ENCODE assay signal across 15 cellular contexts in genomic region chr4:184806246-184806550, GRCh38. TPM values are rescaled to one million over a fixed set of nuclear protein-coding genes. Genes with fewer than 3 reads are reported as not detected.
A peak's percentile ranks its signal among the peaks of the same experiment; 100 is the strongest.
DNase-seq lines count a peak whose midpoint lies in the region; ATAC-seq, FAIRE-seq and TF ChIP-seq lines count a peak whose summit lies in the region.
"Had no signal": no experiment of that assay in that cellular context is flagged by ENCODE, and none has a peak within 500 bp of the region (broad histone marks: within the 10 kb centered on the region; RNA-seq: fewer than 3 reads in every experiment).

No MANE protein-coding gene starts in this region.

- DNase-seq in adipocyte (ENCODE audit: low read depth) (no peak), kidney (no peak), testis (no peak), nephron progenitor cell (no peak)
- no peak for DNase-seq in activated naive CD4-positive, alpha-beta T cell treated with anti-CD3 and anti-CD28 coated beads, Interleukin-2, amount 50 U/mL, for 72 hours (ENCODE audit: low spot score in 2 of 2)
- DNase-seq: activated CD4-positive, alpha-beta memory T cell treated with anti-CD3 and anti-CD28 coated beads, Interleukin-2, amount 10 ng/mL, durations not matched to agents 7 days and 5 days; NCI-H526 treated with DMSO at 0.1 percent for 48 hours; stimulated activated CD8-positive, alpha-beta memory T cell treated with anti-CD3 and anti-CD28 coated beads, Interleukin-4, amount 100 ng/mL, for 48 hours had no signal

- FAIRE-seq in kidney (lab: Jason Lieb, UNC), result no peak
- FAIRE-seq: astrocyte had no signal

- no peaks in the 10 kb centered on the region for H3K9me3 ChIP-seq in adipocyte (ENCODE audit: control insufficient read depth, low read length)
- no peaks in the 10 kb centered on the region for H3K9me3 ChIP-seq in kidney (ENCODE audit: control insufficient read depth in 1 of 2, low read length in 2 of 2)
- no peaks in the 10 kb centered on the region for H3K9me3 ChIP-seq in testis
- H3K9me3 ChIP-seq: BLaER1 had no signal

- H3K27me3 ChIP-seq in adipocyte (replicated peaks; ENCODE audit: control insufficient read depth, insufficient read depth, low read length) (no peaks in the 10 kb centered on the region), testis (no peaks in the 10 kb centered on the region)
- H3K27me3 ChIP-seq: BLaER1 had no signal

- H3K9me3 Mint-ChIP-seq in stimulated activated memory B cell treated with anti-CD40 and anti-IgM and Interleukin-4, amounts not matched to agents 10 μg/mL and 1 μg/mL and 100 μg/mL, for 72 hours, result no peaks in the 10 kb centered on the region
- no peaks in the 10 kb centered on the region for H3K9me3 Mint-ChIP-seq in activated naive CD4-positive, alpha-beta T cell treated with anti-CD3 and anti-CD28 coated beads, Interleukin-2, amount 50 U/mL, for 72 hours
- no peaks in the 10 kb centered on the region for H3K9me3 Mint-ChIP-seq in nephron progenitor cell
- H3K9me3 Mint-ChIP-seq: activated CD4-positive, alpha-beta memory T cell treated with anti-CD3 and anti-CD28 coated beads, Interleukin-2, amount 10 ng/mL, durations not matched to agents 7 days and 5 days; activated T-helper 2 cell treated with anti-CD3 and anti-CD28 coated beads, Interferon-gamma antibody, Interleukin-2, Interleukin-4, amounts not matched to agents 10 μg/mL and 5 μg/mL and 100 μg/mL, durations not matched to agents 14 hours and 24 hours and 36 hours had no signal

- H3K4me3 ChIP-seq in adipocyte (ENCODE audit: low read length) (no peak overlapping the region), kidney (ENCODE audit: low read length in 2 of 2) (peak overlapping the region; percentile 46 to 57), testis (no peak overlapping the region)
- H3K4me3 ChIP-seq: BLaER1 had no signal

- H3K27ac ChIP-seq in kidney (ENCODE audit: low read depth in 2 of 2, low read length in 2 of 2) (peak overlapping the region; percentile 82 to 94), testis (no peak overlapping the region)
- H3K27ac ChIP-seq: BLaER1 had no signal

- H3K4me1 Mint-ChIP-seq in stimulated activated memory B cell treated with anti-CD40 and anti-IgM and Interleukin-4, amounts not matched to agents 10 μg/mL and 1 μg/mL and 100 μg/mL, for 72 hours, result peaks cover 66% of the 10 kb centered on the region
- peaks cover 48% of the 10 kb centered on the region for H3K4me1 Mint-ChIP-seq in nephron progenitor cell

- no peaks in the 10 kb centered on the region for H3K27me3 Mint-ChIP-seq in stimulated activated memory B cell treated with anti-CD40 and anti-IgM and Interleukin-4, amounts not matched to agents 10 μg/mL and 1 μg/mL and 100 μg/mL, for 72 hours
- H3K27me3 Mint-ChIP-seq in nephron progenitor cell (ENCODE audit: low read depth, poor library complexity), result peaks cover 21% of the 10 kb centered on the region
- H3K27me3 Mint-ChIP-seq: activated CD4-positive, alpha-beta memory T cell treated with anti-CD3 and anti-CD28 coated beads, Interleukin-2, amount 10 ng/mL, durations not matched to agents 7 days and 5 days had no signal

- no peak overlapping the region for H3K4me3 Mint-ChIP-seq in stimulated activated memory B cell treated with anti-CD40 and anti-IgM and Interleukin-4, amounts not matched to agents 10 μg/mL and 1 μg/mL and 100 μg/mL, for 72 hours
- no peak overlapping the region for H3K4me3 Mint-ChIP-seq in nephron progenitor cell
- H3K4me3 Mint-ChIP-seq: activated CD4-positive, alpha-beta memory T cell treated with anti-CD3 and anti-CD28 coated beads, Interleukin-2, amount 10 ng/mL, durations not matched to agents 7 days and 5 days had no signal

- ATAC-seq in GM18502 (IDR thresholded peaks at IDR 0.05; ENCODE audit: poor library complexity, unreplicated experiment) (peak; percentile 5), GM18861 (IDR thresholded peaks at IDR 0.05; ENCODE audit: unreplicated experiment) (no peak)
- no peak for ATAC-seq in stimulated activated memory B cell treated with anti-CD40 and anti-IgM and Interleukin-4, amounts not matched to agents 10 μg/mL and 1 μg/mL and 100 μg/mL, for 72 hours
- ATAC-seq in activated naive CD4-positive, alpha-beta T cell treated with anti-CD3 and anti-CD28 coated beads, Interleukin-2, amount 50 U/mL, for 72 hours, result no peak

- H3K36me3 Mint-ChIP-seq in stimulated activated memory B cell treated with anti-CD40 and anti-IgM and Interleukin-4, amounts not matched to agents 10 μg/mL and 1 μg/mL and 100 μg/mL, for 72 hours, result peaks cover 24% of the 10 kb centered on the region
- peaks cover 0 to 10% of the 10 kb centered on the region in 2 donors for H3K36me3 Mint-ChIP-seq in activated naive CD4-positive, alpha-beta T cell treated with anti-CD3 and anti-CD28 coated beads, Interleukin-2, amount 50 U/mL, for 72 hours
- H3K36me3 Mint-ChIP-seq in nephron progenitor cell (ENCODE audit: low read depth), result no peaks in the 10 kb centered on the region

- peaks cover 39% of the 10 kb centered on the region for H3K36me3 ChIP-seq in adipocyte (ENCODE audit: control insufficient read depth, insufficient read depth, low read length, severe bottlenecking)
- H3K36me3 ChIP-seq in kidney (ENCODE audit: control insufficient read depth in 1 of 2, insufficient read depth in 2 of 2, low read length in 2 of 2), result peaks cover 0 to 5% of the 10 kb centered on the region in 2 donors
- H3K36me3 ChIP-seq in testis (ENCODE audit: low read depth, missing control alignments), result no peaks in the 10 kb centered on the region
- H3K36me3 ChIP-seq: BLaER1 had no signal

- TF ChIP-seq CTCF in kidney (IDR thresholded peaks at IDR 0.05; ENCODE audit: borderline replicate concordance, extremely low read depth, insufficient read depth), result no peak
- no peak for TF ChIP-seq CTCF in testis (IDR thresholded peaks at IDR 0.05)
- no peak for TF ChIP-seq CTCF in nephron progenitor cell (IDR thresholded peaks at IDR 0.05)

- peaks cover 72% of the 10 kb centered on the region for H3K4me1 ChIP-seq in adipocyte (ENCODE audit: control insufficient read depth, insufficient read depth, low read length)
- H3K4me1 ChIP-seq in kidney (ENCODE audit: control insufficient read depth in 1 of 2, insufficient read depth in 1 of 2, low read depth in 1 of 2, low read length in 2 of 2), result peaks cover 31 to 38% of the 10 kb centered on the region in 2 donors
- peaks cover 12% of the 10 kb centered on the region for H3K4me1 ChIP-seq in testis

- 94 to 100% methylated on average over 1 of the region's 1 CpG for WGBS in testis, 2 donors

- H3K27ac Mint-ChIP-seq in stimulated activated memory B cell treated with anti-CD40 and anti-IgM and Interleukin-4, amounts not matched to agents 10 μg/mL and 1 μg/mL and 100 μg/mL, for 72 hours, result peak overlapping the region; percentile 75
- H3K27ac Mint-ChIP-seq in activated naive CD4-positive, alpha-beta T cell treated with anti-CD3 and anti-CD28 coated beads, Interleukin-2, amount 50 U/mL, for 72 hours, result no peak overlapping the region
- H3K27ac Mint-ChIP-seq in nephron progenitor cell, result no peak overlapping the region
- H3K27ac Mint-ChIP-seq: activated CD4-positive, alpha-beta memory T cell treated with anti-CD3 and anti-CD28 coated beads, Interleukin-2, amount 10 ng/mL, durations not matched to agents 7 days and 5 days; activated T-helper 2 cell treated with anti-CD3 and anti-CD28 coated beads, Interferon-gamma antibody, Interleukin-2, Interleukin-4, amounts not matched to agents 10 μg/mL and 5 μg/mL and 100 μg/mL, durations not matched to agents 14 hours and 24 hours and 36 hours had no signal

- peak overlapping the region; percentile 73 for H3K9ac ChIP-seq in adipocyte (ENCODE audit: low read length)
- peak overlapping the region; percentile 20 to 23 for H3K9ac ChIP-seq in kidney (ENCODE audit: low read length in 2 of 2)
- H3K9ac ChIP-seq: BLaER1, KMS-11 had no signal

- no peak for TF ChIP-seq POLR2A in testis (IDR thresholded peaks at IDR 0.05)

- intact Hi-C loops in kidney (cut with DNase I), result no loop called here
- intact Hi-C loops in testis (cut with DNase I; ENCODE audit: low total_unique reads), result no loop called here

RNA-seq across cellular contexts. Expression of gene ACSL1, which starts 19.6 kb away (rescaled TPM):
- total RNA-seq in kidney (98.1 TPM), testis (10 to 100 TPM; 31.6 to 59.8 TPM)
- polyA plus RNA-seq in kidney (ENCODE audit: insufficient read depth, low read depth, low replicate concordance) (322 TPM), testis (ENCODE audit: insufficient read depth, low read depth, low replicate concordance) (81.8 TPM)
- total RNA-seq in activated naive CD4-positive, alpha-beta T cell treated with anti-CD3 and anti-CD28 coated beads, Interleukin-2, amount 50 U/mL, for 72 hours, result 10 to 100 TPM; 23.4 to 27.1 TPM

Comparison
In these comparisons a context has a peak if more than half of its experiments do, and no peak if none do; other contexts are left out.
1. H3K4me3 ChIP-seq: peak in kidney (2 of 2); none in adipocyte (single experiment) and testis (0 of 2).
2. H3K27ac ChIP-seq: peak in kidney (2 of 2); none in testis (0 of 2).